Comparison of ENCODE assay signal across 28 cellular contexts in the genomic region with DNA sequence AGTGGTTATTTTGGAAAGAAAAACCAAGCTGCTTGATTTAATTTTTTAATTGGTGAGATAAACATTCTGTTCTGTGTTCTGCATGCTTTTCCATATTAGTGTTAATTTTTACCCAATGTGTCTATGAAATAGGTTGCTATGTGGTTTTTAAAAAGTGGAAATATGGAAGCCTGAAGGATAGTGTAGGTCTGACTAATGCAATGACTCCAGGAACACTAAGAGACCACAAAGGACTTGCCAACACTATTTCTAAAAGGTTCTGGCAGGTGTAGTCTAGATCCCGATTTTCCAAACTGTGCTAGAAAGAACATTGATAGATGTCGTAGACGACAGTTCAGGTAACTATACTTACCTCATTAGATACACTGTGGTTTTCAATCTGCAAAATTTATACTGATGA.
"Had no signal": no experiment of that assay in that cellular context is flagged by ENCODE, and none has a peak within 500 bp of the region (broad histone marks: within the 10 kb centered on the region; RNA-seq: fewer than 3 reads in every experiment).

No MANE protein-coding gene starts in this region.

- H3K4me3 Mint-ChIP-seq: effector memory CD8-positive, alpha-beta T cell; memory B cell; mesothelial cell of epicardium; natural killer cell treated with Interleukin-12 subunit alpha and Interleukin-12 subunit beta and Interleukin-15 and Interleukin-18, amount 100 ng/mL, for 72 hours; neural crest cell; stimulated activated memory B cell treated with anti-CD40 and anti-IgM and Interleukin-4, amounts not matched to agents 10 μg/mL and 1 μg/mL and 100 μg/mL, for 72 hours had no signal

- H3K4me1 ChIP-seq: foreskin keratinocyte, gastroesophageal sphincter, lower lobe of right lung, pancreas, right lobe of liver, tibial nerve, upper lobe of left lung had no signal

- H3K4me2 ChIP-seq: smooth muscle cell had no signal

- H3K4me1 Mint-ChIP-seq: memory B cell; naive B cell; stimulated activated memory B cell treated with anti-CD40 and anti-IgM and Interleukin-4, amounts not matched to agents 10 μg/mL and 1 μg/mL and 100 μg/mL, for 72 hours had no signal

- H3K9me3 ChIP-seq: gastroesophageal sphincter, lower lobe of right lung, neutrophil, pancreas, right lobe of liver, thoracic aorta, tibial nerve, upper lobe of left lung had no signal

- H3K27ac Mint-ChIP-seq: effector memory CD8-positive, alpha-beta T cell; memory B cell; mesothelial cell of epicardium; naive B cell; natural killer cell treated with Interleukin-12 subunit alpha and Interleukin-12 subunit beta and Interleukin-15 and Interleukin-18, amount 100 ng/mL, for 72 hours; progenitor cell of endocrine pancreas; stimulated activated memory B cell treated with anti-CD40 and anti-IgM and Interleukin-4, amounts not matched to agents 10 μg/mL and 1 μg/mL and 100 μg/mL, for 72 hours had no signal

- DNase-seq: cerebellar nuclear complex; cortex of kidney; effector memory CD8-positive, alpha-beta T cell; foreskin keratinocyte; glutamatergic neuron; left ventricle myocardium superior; lower lobe of right lung; mucosa of descending colon; naive B cell; pancreas; right lobe of liver; stimulated activated CD4-positive, alpha-beta T cell treated with anti-CD3 and anti-CD28 coated beads, Interleukin-2, amount 100 ng/mL, for 24 hours; stimulated activated CD4-positive, alpha-beta T cell treated with anti-CD3 and anti-CD28 coated beads, Interleukin-4, amount 100 ng/mL, for 4 hours; stimulated activated naive CD8-positive, alpha-beta T cell treated with anti-CD3 and anti-CD28 coated beads, Interleukin-15, Interleukin-2, amounts not matched to agents 100 U/mL and 50 U/mL, for 24 hours had no signal

- ATAC-seq: effector memory CD8-positive, alpha-beta T cell; esophagus mucosa; foreskin keratinocyte; gastroesophageal sphincter; left ventricle myocardium superior; lower lobe of right lung; mucosa of descending colon; natural killer cell treated with Interleukin-12 subunit alpha and Interleukin-12 subunit beta and Interleukin-15 and Interleukin-18, amount 100 ng/mL, for 72 hours; pancreas; right lobe of liver; stimulated activated memory B cell treated with anti-CD40 and anti-IgM and Interleukin-4, amounts not matched to agents 10 μg/mL and 1 μg/mL and 100 μg/mL, for 72 hours; stimulated activated naive CD8-positive, alpha-beta T cell treated with anti-CD3 and anti-CD28 coated beads, Interleukin-15, Interleukin-2, amounts not matched to agents 100 U/mL and 50 U/mL, for 24 hours had no signal

- H3K4me3 ChIP-seq: gastroesophageal sphincter, lower lobe of right lung, mucosa of descending colon, pancreas, right lobe of liver, smooth muscle cell, thoracic aorta, tibial nerve, upper lobe of left lung had no signal

- H3K27ac ChIP-seq: epithelial cell of prostate, foreskin keratinocyte, gastroesophageal sphincter, lower lobe of right lung, neutrophil, pancreas, right lobe of liver, thoracic aorta, tibial nerve, upper lobe of left lung had no signal

- H3K27me3 Mint-ChIP-seq: effector memory CD8-positive, alpha-beta T cell; memory B cell; naive B cell; natural killer cell treated with Interleukin-12 subunit alpha and Interleukin-12 subunit beta and Interleukin-15 and Interleukin-18, amount 100 ng/mL, for 72 hours; stimulated activated memory B cell treated with anti-CD40 and anti-IgM and Interleukin-4, amounts not matched to agents 10 μg/mL and 1 μg/mL and 100 μg/mL, for 72 hours had no signal

- H3K36me3 ChIP-seq: gastroesophageal sphincter, lower lobe of right lung, neutrophil, pancreas, right lobe of liver, thoracic aorta, tibial nerve, upper lobe of left lung had no signal

- H3K9me3 Mint-ChIP-seq: neural crest cell had no signal

- H3K27me3 ChIP-seq: foreskin keratinocyte, gastroesophageal sphincter, neutrophil, pancreas, right lobe of liver, tibial nerve, upper lobe of left lung had no signal
